ENCODE assay signal across 7 cellular contexts in genomic region chr5:113378960-113379541, GRCh38. TPM values are rescaled to one million over a fixed set of nuclear protein-coding genes. Genes with fewer than 3 reads are reported as not detected.
A peak's percentile ranks its signal among the peaks of the same experiment; 100 is the strongest.
DNase-seq lines count a peak whose midpoint lies in the region; TF ChIP-seq lines count a peak whose summit lies in the region.

No MANE protein-coding gene starts in this region.

- H3K4me3 Mint-ChIP-seq in HFFc6 (no peak overlapping the region), brain (no peak overlapping the region)

- H3K9me3 Mint-ChIP-seq in HFFc6 (no peaks in the 10 kb centered on the region), brain (no peaks in the 10 kb centered on the region)

- TF ChIP-seq CTCF in GM12872 (IDR thresholded peaks at IDR 0.05; ENCODE audit: insufficient read depth, low read depth, low read length) (peak; percentile 82), HFFc6 (IDR thresholded peaks at IDR 0.05) (peak; percentile 89), brain (conservative IDR thresholded peaks at IDR 0.05) (peak; percentile 71 to 79)

- DNase-seq in HFFc6, result peak; percentile 38
- peak; percentile 39 for DNase-seq in NCI-H1105 treated with DMSO at 0.1 percent for 48 hours (lab: John Stamatoyannopoulos, UW)
- DNase-seq in UCSD-AML1 (lab: John Stamatoyannopoulos, UW; ENCODE audit: unreplicated experiment), result peak; percentile 23
- peak; percentile 79 for DNase-seq in inferior parietal cortex (ENCODE audit: extremely low spot score)
- peak; percentile 64 to 68 for DNase-seq in stimulated activated CD4-positive, alpha-beta T cell treated with anti-CD3 and anti-CD28 coated beads, Interleukin-2, amount 100 ng/mL, for 24 hours

- H3K27me3 Mint-ChIP-seq in HFFc6 (ENCODE audit: insufficient read depth), result peaks cover 4% of the 10 kb centered on the region
- H3K27me3 Mint-ChIP-seq in brain, result no peaks in the 10 kb centered on the region

- no peak overlapping the region; the same call in 1 of the 2 replicates for H3K27ac Mint-ChIP-seq in HFFc6
- no peak overlapping the region for H3K27ac Mint-ChIP-seq in brain

- H3K36me3 Mint-ChIP-seq in HFFc6 (ENCODE audit: low read depth), result no peaks in the 10 kb centered on the region
- H3K36me3 Mint-ChIP-seq in brain, result no peaks in the 10 kb centered on the region

- H3K4me1 Mint-ChIP-seq in HFFc6 (ENCODE audit: low read depth), result peaks cover 7% of the 10 kb centered on the region
- H3K4me1 Mint-ChIP-seq in brain, result no peaks in the 10 kb centered on the region

RNA-seq across cellular contexts. Expression of gene TSSK1B, which starts 55.7 kb away (rescaled TPM):
- not detected for total RNA-seq in HFFc6 (2021; fragmentation: NEBNext Ultra II Directional; extraction: Animal tissue kit (Norgen Biotek cat#: 25700))
- not detected for polyA plus RNA-seq in brain (ENCODE audit: insufficient read depth, low read depth, low replicate concordance)

Comparison
In these comparisons a context has a peak if more than half of its experiments do, and no peak if none do; other contexts are left out.
1. Peak in every context shown above with its lines: DNase-seq.
2. DNase-seq: peak in every context shown above with its lines; median percentile 79 in inferior parietal cortex; 66 in stimulated activated CD4-positive, alpha-beta T cell treated with anti-CD3 and anti-CD28 coated beads, Interleukin-2, amount 100 ng/mL, for 24 hours; 39 in NCI-H1105 treated with DMSO at 0.1 percent for 48 hours; 38 in HFFc6; 23 in UCSD-AML1.